In genomic region chr6:37103169-37104039, GRCh38 we compare ENCODE assay signal across 1 cellular context.
TF ChIP-seq lines count a peak whose summit lies in the region.

No MANE protein-coding gene starts in this region.

TF ChIP-seq in K562, 482 proteins besides CTCF, POLR2A, EP300 and RAD21 (continued from another document and continues in another):
- peak; percentile 56 for TF ChIP-seq E2F8 (IDR thresholded peaks at IDR 0.05; ENCODE audit: low read depth, partially characterized antibody)
- no peak for TF ChIP-seq FOXO4 (CRISPR knock-in tag; IDR thresholded peaks at IDR 0.05)
- TF ChIP-seq HMGN3 (IDR thresholded peaks at IDR 0.05; ENCODE audit: borderline replicate concordance, extremely low read depth, insufficient read length, low read depth, low read length) = peak; percentile 99
- no peak for TF ChIP-seq ZNF609 (CRISPR knock-in tag; IDR thresholded peaks at IDR 0.05; ENCODE audit: borderline replicate concordance)
- no peak for TF ChIP-seq COPS2 (conservative IDR thresholded peaks at IDR 0.05)
- no peak for TF ChIP-seq ZNF143 (CRISPR knock-in tag; IDR thresholded peaks at IDR 0.05)
- peak; percentile 18; the same call in 1 of the 2 replicates for TF ChIP-seq CREB3L1 (IDR thresholded peaks at IDR 0.05; ENCODE audit: borderline replicate concordance, low read depth)
- no peak for TF ChIP-seq ERF (CRISPR knock-in tag; IDR thresholded peaks at IDR 0.05)
- TF ChIP-seq PCBP2 (IDR thresholded peaks at IDR 0.05; ENCODE audit: low read depth, low read length, poor library complexity, severe bottlenecking) = no peak
- TF ChIP-seq ZBTB26 (CRISPR knock-in tag; IDR thresholded peaks at IDR 0.05) = 0 out of 2 replicates have a peak, but pooled peaks have one; percentile 6
- no peak for TF ChIP-seq SRSF9 (IDR thresholded peaks at IDR 0.05; ENCODE audit: borderline replicate concordance, low read depth, low read length)
- TF ChIP-seq PREB (CRISPR knock-in tag; IDR thresholded peaks at IDR 0.05) = peak; percentile 96; the same call in 1 of the 2 replicates
- TF ChIP-seq ID3 (CRISPR knock-in tag; IDR thresholded peaks at IDR 0.05) = no peak
- TF ChIP-seq ID3 (tag; IDR thresholded peaks at IDR 0.05) = peak; percentile 44; the same call in 1 of the 2 replicates
- peak; percentile 44; the same call in 1 of the 2 replicates for TF ChIP-seq ZNF239 (CRISPR knock-in tag; IDR thresholded peaks at IDR 0.05)
- TF ChIP-seq MAZ (CRISPR knock-in tag; conservative IDR thresholded peaks at IDR 0.05 in 1 of 2, IDR thresholded peaks at IDR 0.05 in 1 of 2) = peak; percentile 53 to 78
- TF ChIP-seq ZNF764 (CRISPR knock-in tag; IDR thresholded peaks at IDR 0.05; ENCODE audit: low read depth) = no peak
- TF ChIP-seq ZNF699 (CRISPR knock-in tag; IDR thresholded peaks at IDR 0.05; ENCODE audit: insufficient replicate concordance) = no peak
- no peak for TF ChIP-seq TCFL5 (CRISPR knock-in tag; conservative IDR thresholded peaks at IDR 0.05)
- TF ChIP-seq ZNF507 (tag; conservative IDR thresholded peaks at IDR 0.05) = no peak
- 0 out of 2 replicates have a peak, but pooled peaks have one; percentile 80 for TF ChIP-seq ZNF197 (CRISPR knock-in tag; IDR thresholded peaks at IDR 0.05; ENCODE audit: low read depth)
- 0 out of 2 replicates have a peak, but pooled peaks have one; percentile 34 for TF ChIP-seq NR4A1 (CRISPR knock-in tag; IDR thresholded peaks at IDR 0.05)
- TF ChIP-seq NR4A1 (tag; IDR thresholded peaks at IDR 0.05) = peak; percentile 96
- no peak for TF ChIP-seq STAT6 (CRISPR knock-in tag; IDR thresholded peaks at IDR 0.05)
- no peak for TF ChIP-seq RBM22 (IDR thresholded peaks at IDR 0.05; ENCODE audit: low read depth, low read length, poor library complexity, severe bottlenecking)
- TF ChIP-seq FOXP1 (CRISPR knock-in tag; IDR thresholded peaks at IDR 0.05) = peak; percentile 52; the same call in 1 of the 2 replicates
- no peak; the same call in 1 of the 2 replicates for TF ChIP-seq CHAMP1 (IDR thresholded peaks at IDR 0.05)
- no peak for TF ChIP-seq NR2C2 (CRISPR knock-in tag; IDR thresholded peaks at IDR 0.05)
- TF ChIP-seq NR2C2 (tag; IDR thresholded peaks at IDR 0.05) = peak; percentile 11; the same call in 1 of the 2 replicates
- TF ChIP-seq ZSCAN29 (IDR thresholded peaks at IDR 0.05) = no peak
- TF ChIP-seq ELF4 (CRISPR knock-in tag; IDR thresholded peaks at IDR 0.05) = peak; percentile 79; the same call in 1 of the 2 replicates
- peak; percentile 40; the same call in 1 of the 2 replicates for TF ChIP-seq OTX1 (CRISPR knock-in tag; IDR thresholded peaks at IDR 0.05)
- TF ChIP-seq AFF1 (IDR thresholded peaks at IDR 0.05; ENCODE audit: low read depth in 1 of 2, partially characterized antibody in 2 of 2) = peak; percentile 67 to 92
